In the genomic region with DNA sequence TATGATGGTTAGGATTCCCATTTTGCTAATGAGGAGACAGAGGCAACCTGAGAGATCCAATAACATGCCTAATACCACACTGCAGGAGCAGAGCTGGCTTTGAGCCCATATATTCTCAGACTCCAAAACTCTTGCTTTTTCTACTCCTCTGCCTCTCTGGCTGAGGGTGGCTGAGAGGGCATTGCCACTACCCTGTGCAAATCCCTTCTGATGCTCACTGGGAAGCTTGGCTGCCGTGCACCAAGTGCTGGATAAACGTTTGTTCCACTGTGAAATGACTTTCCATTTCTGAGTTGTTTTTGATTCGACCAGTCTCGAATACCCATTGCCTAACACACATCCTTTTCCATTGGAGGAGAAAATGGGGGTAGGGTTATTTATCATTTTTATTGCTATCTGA, we compare ENCODE assay signal across 25 cellular contexts.
"Had no signal": no experiment of that assay in that cellular context is flagged by ENCODE, and none has a peak within 500 bp of the region (broad histone marks: within the 10 kb centered on the region; RNA-seq: fewer than 3 reads in every experiment).

No MANE protein-coding gene starts in this region.

- ATAC-seq: naive thymus-derived CD4-positive, alpha-beta T cell; natural killer cell; psoas muscle; right cardiac atrium; right lobe of liver; stimulated activated effector memory CD8-positive, alpha-beta T cell treated with anti-CD3 and anti-CD28 coated beads, Interleukin-12 subunit alpha, Interleukin-12 subunit beta, amount 100 ng/mL, for 72 hours; stimulated activated naive B cell treated with anti-CD40 and anti-IgM and Interleukin-4, amounts not matched to agents 10 μg/mL and 1 μg/mL and 100 μg/mL, for 72 hours; stimulated activated naive CD8-positive, alpha-beta T cell treated with anti-CD3 and anti-CD28 coated beads, Interleukin-15, amount 100 ng/mL, for 72 hours; stimulated activated naive CD8-positive, alpha-beta T cell treated with anti-CD3 and anti-CD28 coated beads, Interleukin-15, Interleukin-2, amounts not matched to agents 100 U/mL and 50 U/mL, for 24 hours had no signal

- H3K36me3 Mint-ChIP-seq: naive thymus-derived CD4-positive, alpha-beta T cell; natural killer cell; neural progenitor cell; stimulated activated effector memory CD8-positive, alpha-beta T cell treated with anti-CD3 and anti-CD28 coated beads, Interleukin-12 subunit alpha, Interleukin-12 subunit beta, amount 100 ng/mL, for 72 hours; stimulated activated naive B cell treated with anti-CD40 and anti-IgM and Interleukin-4, amounts not matched to agents 10 μg/mL and 1 μg/mL and 100 μg/mL, for 72 hours had no signal

- DNase-seq: naive thymus-derived CD4-positive, alpha-beta T cell; natural killer cell; occipital lobe; ovary; posterior cingulate gyrus; psoas muscle; right cardiac atrium; right lobe of liver; sigmoid colon; small intestine; stimulated activated CD4-positive, alpha-beta T cell treated with anti-CD3 and anti-CD28 coated beads, Interleukin-15, amount 100 ng/mL, for 24 hours; stimulated activated CD4-positive, alpha-beta T cell treated with anti-CD3 and anti-CD28 coated beads, Interleukin-2, amount 100 ng/mL, for 24 hours; stimulated activated CD4-positive, alpha-beta T cell treated with anti-CD3 and anti-CD28 coated beads, Interleukin-2, amount 100 ng/mL, for 48 hours; stimulated activated CD4-positive, alpha-beta T cell treated with anti-CD3 and anti-CD28 coated beads, Interleukin-4, amount 100 ng/mL, for 24 hours; stimulated activated naive B cell treated with anti-CD40 and anti-IgM and Interleukin-4, amounts not matched to agents 10 μg/mL and 1 μg/mL and 100 μg/mL, for 72 hours; stimulated activated naive CD8-positive, alpha-beta T cell treated with anti-CD3 and anti-CD28 coated beads, Interleukin-15, amount 100 ng/mL, for 72 hours; stimulated activated naive CD8-positive, alpha-beta T cell treated with anti-CD3 and anti-CD28 coated beads, Interleukin-15, Interleukin-2, amounts not matched to agents 100 U/mL and 50 U/mL, for 24 hours; substantia nigra; thyroid gland; trophoblast cell; upper lobe of left lung had no signal

- H3K27ac Mint-ChIP-seq: naive thymus-derived CD4-positive, alpha-beta T cell; natural killer cell; nephron; neural progenitor cell; progenitor cell of endocrine pancreas; stimulated activated effector memory CD8-positive, alpha-beta T cell treated with anti-CD3 and anti-CD28 coated beads, Interleukin-12 subunit alpha, Interleukin-12 subunit beta, amount 100 ng/mL, for 72 hours; stimulated activated naive B cell treated with anti-CD40 and anti-IgM and Interleukin-4, amounts not matched to agents 10 μg/mL and 1 μg/mL and 100 μg/mL, for 72 hours had no signal

- H3K9me3 Mint-ChIP-seq: naive thymus-derived CD4-positive, alpha-beta T cell; natural killer cell; nephron; neural progenitor cell; stimulated activated effector memory CD8-positive, alpha-beta T cell treated with anti-CD3 and anti-CD28 coated beads, Interleukin-12 subunit alpha, Interleukin-12 subunit beta, amount 100 ng/mL, for 72 hours; stimulated activated naive B cell treated with anti-CD40 and anti-IgM and Interleukin-4, amounts not matched to agents 10 μg/mL and 1 μg/mL and 100 μg/mL, for 72 hours; stimulated activated naive CD8-positive, alpha-beta T cell treated with anti-CD3 and anti-CD28 coated beads, Interleukin-15, amount 100 ng/mL, for 72 hours had no signal

- H3K4me1 Mint-ChIP-seq: natural killer cell; nephron; stimulated activated effector memory CD8-positive, alpha-beta T cell treated with anti-CD3 and anti-CD28 coated beads, Interleukin-12 subunit alpha, Interleukin-12 subunit beta, amount 100 ng/mL, for 72 hours; stimulated activated naive B cell treated with anti-CD40 and anti-IgM and Interleukin-4, amounts not matched to agents 10 μg/mL and 1 μg/mL and 100 μg/mL, for 72 hours; stimulated activated naive CD8-positive, alpha-beta T cell treated with anti-CD3 and anti-CD28 coated beads, Interleukin-15, amount 100 ng/mL, for 72 hours had no signal

- H3K4me3 Mint-ChIP-seq: naive thymus-derived CD4-positive, alpha-beta T cell; natural killer cell; nephron; neural progenitor cell; stimulated activated effector memory CD8-positive, alpha-beta T cell treated with anti-CD3 and anti-CD28 coated beads, Interleukin-12 subunit alpha, Interleukin-12 subunit beta, amount 100 ng/mL, for 72 hours; stimulated activated naive B cell treated with anti-CD40 and anti-IgM and Interleukin-4, amounts not matched to agents 10 μg/mL and 1 μg/mL and 100 μg/mL, for 72 hours; stimulated activated naive CD8-positive, alpha-beta T cell treated with anti-CD3 and anti-CD28 coated beads, Interleukin-15, amount 100 ng/mL, for 72 hours had no signal
